8 cellular contexts compared by ENCODE assay signal in the genomic region with DNA sequence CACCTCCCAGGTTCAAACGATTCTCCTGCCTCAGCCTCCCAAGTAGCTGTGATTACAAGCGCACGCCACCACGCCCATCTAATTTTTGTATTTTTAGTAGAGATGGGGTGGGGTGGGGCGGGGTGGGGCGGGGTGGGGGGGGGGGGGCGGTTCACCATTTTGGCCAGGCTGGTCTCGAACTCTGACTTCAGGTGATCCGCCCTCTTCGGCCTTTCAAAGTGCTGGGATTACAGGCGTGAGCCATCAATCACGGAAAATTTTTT.
DNase-seq lines count a peak whose midpoint lies in the region; ATAC-seq and FAIRE-seq lines count a peak whose summit lies in the region.

No MANE protein-coding gene starts in this region.

- H3K36me3 Mint-ChIP-seq in activated naive CD8-positive, alpha-beta T cell, result no peaks in the 10 kb centered on the region
- peaks cover 14 to 32% of the 10 kb centered on the region in 2 donors for H3K36me3 Mint-ChIP-seq in stimulated activated naive B cell treated with anti-CD40 and anti-IgM and Interleukin-4, amounts not matched to agents 10 μg/mL and 1 μg/mL and 100 μg/mL, for 72 hours

- H3K9me3 Mint-ChIP-seq in activated naive CD8-positive, alpha-beta T cell (ENCODE audit: low read depth), result no peaks in the 10 kb centered on the region
- H3K9me3 Mint-ChIP-seq in stimulated activated naive B cell treated with anti-CD40 and anti-IgM and Interleukin-4, amounts not matched to agents 10 μg/mL and 1 μg/mL and 100 μg/mL, for 72 hours, result peaks cover 0 to 1% of the 10 kb centered on the region in 2 donors

- no peak for DNase-seq in stimulated activated naive B cell treated with anti-CD40 and anti-IgM and Interleukin-4, amounts not matched to agents 10 μg/mL and 1 μg/mL and 100 μg/mL, for 72 hours
- DNase-seq in DMS 273 (lab: John Stamatoyannopoulos, UW; ENCODE audit: unreplicated experiment) (no peak), HTR-8/SVneo (ENCODE audit: insufficient read length, low spot score) (no peak), NCI-H446 (lab: John Stamatoyannopoulos, UW) (no peak), iPS-NIHi7 (ENCODE audit: extremely low spot score) (no peak)

- H3K4me1 Mint-ChIP-seq in activated naive CD8-positive, alpha-beta T cell (ENCODE audit: low read depth), result peaks cover 22% of the 10 kb centered on the region
- H3K4me1 Mint-ChIP-seq in stimulated activated naive B cell treated with anti-CD40 and anti-IgM and Interleukin-4, amounts not matched to agents 10 μg/mL and 1 μg/mL and 100 μg/mL, for 72 hours, result peaks cover 42 to 57% of the 10 kb centered on the region in 2 donors

- H3K27ac Mint-ChIP-seq in activated naive CD8-positive, alpha-beta T cell, result peak overlapping the region; percentile 94
- peak overlapping the region; percentile 99 for H3K27ac Mint-ChIP-seq in stimulated activated naive B cell treated with anti-CD40 and anti-IgM and Interleukin-4, amounts not matched to agents 10 μg/mL and 1 μg/mL and 100 μg/mL, for 72 hours

- no peaks in the 10 kb centered on the region for H3K27me3 Mint-ChIP-seq in activated naive CD8-positive, alpha-beta T cell
- H3K27me3 Mint-ChIP-seq in stimulated activated naive B cell treated with anti-CD40 and anti-IgM and Interleukin-4, amounts not matched to agents 10 μg/mL and 1 μg/mL and 100 μg/mL, for 72 hours, result peaks cover 6 to 12% of the 10 kb centered on the region in 2 donors

- H3K4me3 ChIP-seq in iPS-11a (ENCODE audit: low read depth, low read length), result peak overlapping the region; percentile 50

- H3K4me3 Mint-ChIP-seq in activated naive CD8-positive, alpha-beta T cell, result peak overlapping the region; percentile 97
- peak overlapping the region; percentile 92 to 97 for H3K4me3 Mint-ChIP-seq in stimulated activated naive B cell treated with anti-CD40 and anti-IgM and Interleukin-4, amounts not matched to agents 10 μg/mL and 1 μg/mL and 100 μg/mL, for 72 hours

- no peak for FAIRE-seq in HTR-8/SVneo (lab: Jason Lieb, UNC)

- peak; percentile 1 for ATAC-seq in HG02981 (IDR thresholded peaks at IDR 0.05; ENCODE audit: unreplicated experiment)
- ATAC-seq in stimulated activated naive B cell treated with anti-CD40 and anti-IgM and Interleukin-4, amounts not matched to agents 10 μg/mL and 1 μg/mL and 100 μg/mL, for 72 hours (replicated peaks), result peak in 1 of 2 donors; percentile 32
